In genomic region chr3:29512620-29513019, GRCh38 we compare ENCODE assay signal across 24 cellular contexts.
DNase-seq lines count a peak whose midpoint lies in the region; ATAC-seq, FAIRE-seq and TF ChIP-seq lines count a peak whose summit lies in the region.
"Had no signal": no experiment of that assay in that cellular context is flagged by ENCODE, and none has a peak within 500 bp of the region (broad histone marks: within the 10 kb centered on the region; RNA-seq: fewer than 3 reads in every experiment).

No MANE protein-coding gene starts in this region.

- H3K9me3 ChIP-seq in heart left ventricle = peaks cover 0 to 6% (median 0%) of the 10 kb centered on the region in 12 donors
- H3K9me3 ChIP-seq in ascending aorta = no peaks in the 10 kb centered on the region
- no peaks in the 10 kb centered on the region for H3K9me3 ChIP-seq in keratinocyte (ENCODE audit: control insufficient read depth, low read depth, low read length)
- no peaks in the 10 kb centered on the region for H3K9me3 ChIP-seq in thoracic aorta
- H3K9me3 ChIP-seq: BLaER1, esophagus muscularis mucosa, uterus had no signal

- H3K4me2 ChIP-seq in keratinocyte (ENCODE audit: control insufficient read depth, extremely low read depth, insufficient read depth, low read depth, low read length) = no peak overlapping the region
- H3K4me2 ChIP-seq: BLaER1 had no signal

- ATAC-seq in heart left ventricle = no peak
- no peak for ATAC-seq in left ventricle myocardium superior
- ATAC-seq in thoracic aorta (ENCODE audit: insufficient number of reproducible peaks, low FRiP score, low read depth) = no peak
- no peak for ATAC-seq in esophagus mucosa
- ATAC-seq: HCT116; naive thymus-derived CD8-positive, alpha-beta T cell; Panc1 had no signal

- H3K9ac ChIP-seq in keratinocyte (ENCODE audit: control insufficient read depth, extremely low read depth, insufficient read depth, low read length) = no peak overlapping the region
- H3K9ac ChIP-seq: BLaER1, parathyroid adenoma had no signal

- 71 to 81% (median 77%) methylated on average over 4 of the region's 4 CpGs for WGBS in heart left ventricle, 4 donors

- no peaks in the 10 kb centered on the region for H3K27me3 ChIP-seq in heart left ventricle
- no peaks in the 10 kb centered on the region for H3K27me3 ChIP-seq in ascending aorta
- H3K27me3 ChIP-seq in keratinocyte (ENCODE audit: control insufficient read depth, extremely low read depth, insufficient read depth, low read length) = no peaks in the 10 kb centered on the region
- no peaks in the 10 kb centered on the region for H3K27me3 ChIP-seq in thoracic aorta (replicated peaks; ENCODE audit: insufficient read depth)
- H3K27me3 ChIP-seq: BLaER1, esophagus muscularis mucosa, uterus had no signal

- H3K36me3 ChIP-seq in heart left ventricle (no peaks in the 10 kb centered on the region), ascending aorta (no peaks in the 10 kb centered on the region), keratinocyte (ENCODE audit: control insufficient read depth in 2 of 2, extremely low read depth in 1 of 2, insufficient read depth in 2 of 2, low read length in 2 of 2) (no peaks in the 10 kb centered on the region), thoracic aorta (no peaks in the 10 kb centered on the region)
- H3K36me3 ChIP-seq: BLaER1, esophagus muscularis mucosa, uterus had no signal

- dilution Hi-C loops in keratinocyte (cut with MboI; ENCODE audit: extremely low pct_ligation_motif_present, low sequenced_read_pairs) = no loop called here

- FAIRE-seq in keratinocyte (lab: Jason Lieb, UNC) = peak; percentile 58
- FAIRE-seq: A204.1, D721Med had no signal

- intact Hi-C loops in heart left ventricle (cut with DNase I) = loop anchor here in 3 of 10 donors (10.0 kb wide), 3 partner anchors 242 to 368 kb away; no protein-coding TSS in a partner anchor
- intact Hi-C loops in left ventricle myocardium superior (cut with micrococcal nuclease) = no loop called here
- intact Hi-C loops in ascending aorta (cut with DNase I) = no loop called here

- H3K79me2 ChIP-seq in keratinocyte (ENCODE audit: control insufficient read depth, insufficient read depth, low read length) = no peaks in the 10 kb centered on the region
- H3K79me2 ChIP-seq: parathyroid adenoma had no signal

- DNase-seq in heart left ventricle (no peak), left ventricle myocardium superior (no peak), ascending aorta (ENCODE audit: low spot score in 2 of 2) (no peak), keratinocyte (ENCODE audit: low read depth, low spot score) (no peak), thoracic aorta (ENCODE audit: low spot score) (no peak), GM19240 (ENCODE audit: insufficient read length, low spot score) (no peak), NOMO-1 treated with dmso at 0.1 percent for 144 hours (lab: John Stamatoyannopoulos, UW; ENCODE audit: unreplicated experiment) (no peak)
- DNase-seq: activated naive CD8-positive, alpha-beta T cell treated with anti-CD3 and anti-CD28 coated beads, Interleukin-2, amount 10 ng/mL, durations not matched to agents 7 days and 5 days; immature natural killer cell; MM.1S; naive thymus-derived CD8-positive, alpha-beta T cell; NCI-H1694 treated with DMSO at 0.1 percent for 48 hours; NCI-H82; small intestine; stimulated activated CD4-positive, alpha-beta T cell treated with anti-CD3 and anti-CD28 coated beads, Interleukin-4, amount 100 ng/mL, for 1 hour had no signal

- H3K27ac ChIP-seq in heart left ventricle (peak overlapping the region in 9 of 12 donors; percentile 7 to 77 (median 29)), ascending aorta (peak overlapping the region; percentile 34 to 54), keratinocyte (ENCODE audit: control insufficient read depth, insufficient read depth, low read length) (no peak overlapping the region), thoracic aorta (peak overlapping the region in 1 of 2 donors; percentile 40)
- H3K27ac ChIP-seq: BLaER1 had no signal

- peaks cover 10 to 46% (median 34%) of the 10 kb centered on the region in 12 donors for H3K4me1 ChIP-seq in heart left ventricle
- H3K4me1 ChIP-seq in ascending aorta = peaks cover 13 to 34% of the 10 kb centered on the region in 2 donors
- H3K4me1 ChIP-seq in keratinocyte (ENCODE audit: control insufficient read depth, extremely low read depth, insufficient read depth, low read length) = peaks cover 13% of the 10 kb centered on the region
- H3K4me1 ChIP-seq in thoracic aorta (ENCODE audit: control insufficient read depth in 1 of 2, low read depth in 2 of 2) = peaks cover 32 to 53% of the 10 kb centered on the region in 2 donors
- H3K4me1 ChIP-seq: parathyroid adenoma, uterus had no signal

- TF ChIP-seq CTCF in heart left ventricle (IDR thresholded peaks at IDR 0.05) = no peak
- TF ChIP-seq CTCF in ascending aorta (IDR thresholded peaks at IDR 0.05) = no peak
- TF ChIP-seq CTCF in keratinocyte (optimal IDR thresholded peaks at IDR 0.05 in 1 of 3, IDR thresholded peaks at IDR 0.05 in 1 of 3, conservative IDR thresholded peaks at IDR 0.05 in 1 of 3; ENCODE audit: extremely low read depth in 1 of 3, insufficient read depth in 2 of 3, low read length in 3 of 3) = no peak
- TF ChIP-seq CTCF in thoracic aorta (IDR thresholded peaks at IDR 0.05) = no peak

- TF ChIP-seq POLR2A in heart left ventricle (IDR thresholded peaks at IDR 0.05) = no peak

- no peaks in the 10 kb centered on the region for H4K20me1 ChIP-seq in keratinocyte (ENCODE audit: control insufficient read depth, extremely low read depth, insufficient read depth, low read length)
- H4K20me1 ChIP-seq: BLaER1 had no signal

- H2AFZ ChIP-seq in keratinocyte (ENCODE audit: control insufficient read depth, low read length) = no peak overlapping the region
- H2AFZ ChIP-seq: parathyroid adenoma had no signal

- H3K4me3 ChIP-seq in heart left ventricle (peak overlapping the region in 7 of 12 donors; percentile 0 to 33 (median 10)), ascending aorta (peak overlapping the region in 1 of 2 donors; percentile 44), keratinocyte (ENCODE audit: control insufficient read depth in 2 of 3, extremely low read depth in 1 of 3, insufficient read depth in 2 of 3, low read depth in 1 of 3, low read length in 3 of 3) (no peak overlapping the region), thoracic aorta (peak overlapping the region; percentile 61)
- H3K4me3 ChIP-seq: BLaER1, esophagus muscularis mucosa, uterus had no signal

- peaks cover 2% of the 10 kb centered on the region for H3K9me1 ChIP-seq in keratinocyte (ENCODE audit: control insufficient read depth, extremely low read depth, insufficient read depth, low read length)

Comparison
In these comparisons a context has a peak if more than half of its experiments do, and no peak if none do; other contexts are left out.
1. H3K4me3 ChIP-seq: peak in heart left ventricle (7 of 12) and thoracic aorta (single experiment); none in keratinocyte (0 of 3).